ENCODE assay signal across 8 cellular contexts in the genomic region with DNA sequence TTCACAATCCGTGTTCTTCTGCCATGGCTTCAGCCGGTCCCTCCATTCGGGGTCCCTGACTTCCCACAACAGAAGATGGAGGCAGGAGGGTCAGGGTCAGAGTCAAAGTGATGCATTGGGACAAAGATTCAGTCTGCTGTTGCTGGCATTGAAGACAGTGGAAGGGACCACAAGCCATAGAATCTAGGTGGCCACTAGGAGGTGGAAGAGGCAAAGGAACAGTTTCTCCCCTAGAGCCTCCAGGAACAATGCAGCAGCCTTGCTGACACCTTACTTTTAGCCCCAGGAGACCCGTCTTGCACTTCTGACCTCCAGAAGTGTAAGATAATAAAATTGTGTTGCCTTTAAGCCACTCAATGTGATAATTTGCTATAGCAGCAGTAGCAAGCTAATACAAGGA. TPM values are rescaled to one million over a fixed set of nuclear protein-coding genes. Genes with fewer than 3 reads are reported as not detected.
DNase-seq lines count a peak whose midpoint lies in the region; ATAC-seq lines count a peak whose summit lies in the region.

No MANE protein-coding gene starts in this region.

- no peak overlapping the region for H3K4me3 ChIP-seq in Jurkat, Clone E6-1 (ENCODE audit: low read length)

- DNase-seq in Daoy (ENCODE audit: low read depth) (peak; percentile 42), RPMI8226 (peak; percentile 80), glomerular visceral epithelial cell (ENCODE audit: extremely low spot score) (peak; percentile 33)
- peak; percentile 55 for DNase-seq in Jurkat, Clone E6-1 (ENCODE audit: low read depth, low spot score)
- DNase-seq in activated CD4-positive, CD25-positive, alpha-beta regulatory T cell (lab: John Stamatoyannopoulos, UW), result no peak
- DNase-seq in central memory CD4-positive, alpha-beta T cell, result no peak

- ATAC-seq in GM19351 (IDR thresholded peaks at IDR 0.05; ENCODE audit: unreplicated experiment) (no peak), GM21423 (IDR thresholded peaks at IDR 0.05; ENCODE audit: unreplicated experiment) (no peak)

RNA-seq across cellular contexts. Expression of a gene that starts 55.9 kb away (rescaled TPM):
- 21.4 and 37.6 TPM in 2 replicates for total RNA-seq in Daoy (2014; rRNA removed; shearing (Covaris generic))
- 18.8 TPM for polyA plus RNA-seq in Jurkat, Clone E6-1 (2012; ENCODE audit: insufficient read depth, insufficient read length)

RNA-seq across cellular contexts. Expression of a gene that starts 56.6 kb away (rescaled TPM):
- total RNA-seq in Daoy (2014; rRNA removed; shearing (Covaris generic)), result 359 and 429 TPM in 2 replicates
- 521 TPM for polyA plus RNA-seq in Jurkat, Clone E6-1 (2012; ENCODE audit: insufficient read depth, insufficient read length)

Comparison
In these comparisons a context has a peak if more than half of its experiments do, and no peak if none do; other contexts are left out.
1. DNase-seq: peak in Daoy (single experiment), Jurkat, Clone E6-1 (single experiment), RPMI8226 (single experiment) and glomerular visceral epithelial cell (single experiment); none in activated CD4-positive, CD25-positive, alpha-beta regulatory T cell (0 of 4) and central memory CD4-positive, alpha-beta T cell (single experiment).